1 cellular context compared by ENCODE assay signal in genomic region chr16:72947379-72948237, GRCh38.
A peak's percentile ranks its signal among the peaks of the same experiment; 100 is the strongest.
TF ChIP-seq lines count a peak whose summit lies in the region.

No MANE protein-coding gene starts in this region.

TF ChIP-seq in HepG2, 621 proteins besides CTCF, POLR2A, EP300 and RAD21 (continued from another document and continues in another):
- TF ChIP-seq HCFC1 (IDR thresholded peaks at IDR 0.05; ENCODE audit: low read depth, low read length) (no peak), ZSCAN30 (CRISPR knock-in tag; IDR thresholded peaks at IDR 0.05) (no peak), TIGD3 (CRISPR knock-in tag; IDR thresholded peaks at IDR 0.05; ENCODE audit: borderline replicate concordance) (no peak), ZNF703 (CRISPR knock-in tag; IDR thresholded peaks at IDR 0.05; ENCODE audit: borderline replicate concordance) (no peak), ZNF800 (CRISPR knock-in tag; IDR thresholded peaks at IDR 0.05) (0 out of 2 replicates have a peak, but pooled peaks have one; percentile 75), ATF7 (IDR thresholded peaks at IDR 0.05) (no peak), ATF7 (CRISPR knock-in tag; IDR thresholded peaks at IDR 0.05) (peak; percentile 88), TEF (CRISPR knock-in tag; IDR thresholded peaks at IDR 0.05) (no peak), SYNCRIP (IDR thresholded peaks at IDR 0.05; ENCODE audit: insufficient read depth, low read depth, low read length) (no peak), ZNF335 (CRISPR knock-in tag; IDR thresholded peaks at IDR 0.05) (0 out of 2 replicates have a peak, but pooled peaks have one; percentile 39), CBFB (CRISPR knock-in tag; IDR thresholded peaks at IDR 0.05) (peak; percentile 76; the same call in 1 of the 2 replicates), MED13 (CRISPR knock-in tag; IDR thresholded peaks at IDR 0.05) (no peak; the same call in 1 of the 2 replicates), IKZF1 (IDR thresholded peaks at IDR 0.05) (no peak), MIER3 (CRISPR knock-in tag; IDR thresholded peaks at IDR 0.05; ENCODE audit: borderline replicate concordance) (no peak; the same call in 1 of the 2 replicates), HNRNPH1 (optimal IDR thresholded peaks at IDR 0.05; ENCODE audit: low read depth, low read length) (no peak), KLF6 (CRISPR knock-in tag; IDR thresholded peaks at IDR 0.05) (no peak), ATF1 (CRISPR knock-in tag; IDR thresholded peaks at IDR 0.05) (no peak), BCL6 (CRISPR knock-in tag; IDR thresholded peaks at IDR 0.05) (peak; percentile 78), ZNF558 (CRISPR knock-in tag; IDR thresholded peaks at IDR 0.05; ENCODE audit: borderline replicate concordance) (no peak), ZNF7 (CRISPR knock-in tag; IDR thresholded peaks at IDR 0.05) (peak; percentile 30; the same call in 1 of the 2 replicates), ATRX (CRISPR knock-in tag; IDR thresholded peaks at IDR 0.05; ENCODE audit: borderline replicate concordance) (no peak), NFRKB (IDR thresholded peaks at IDR 0.05) (no peak), SNAPC2 (CRISPR knock-in tag; IDR thresholded peaks at IDR 0.05) (no peak), GABPA (IDR thresholded peaks at IDR 0.05; ENCODE audit: low read depth, low read length) (no peak), GABPA (CRISPR knock-in tag; IDR thresholded peaks at IDR 0.05; ENCODE audit: low read depth) (no peak), ONECUT2 (CRISPR knock-in tag; IDR thresholded peaks at IDR 0.05) (no peak), ZFP62 (CRISPR knock-in tag; IDR thresholded peaks at IDR 0.05) (no peak), HMG20A (CRISPR knock-in tag; IDR thresholded peaks at IDR 0.05; ENCODE audit: borderline replicate concordance) (no peak), ZNF724P (CRISPR knock-in tag; IDR thresholded peaks at IDR 0.05; ENCODE audit: borderline replicate concordance) (no peak), ZNF256 (CRISPR knock-in tag; conservative IDR thresholded peaks at IDR 0.05) (no peak), KLF15 (CRISPR knock-in tag; IDR thresholded peaks at IDR 0.05; ENCODE audit: borderline replicate concordance) (no peak), NCOA1 (CRISPR knock-in tag; IDR thresholded peaks at IDR 0.05) (no peak), ATF4 (CRISPR knock-in tag; IDR thresholded peaks at IDR 0.05) (no peak), ETS1 (CRISPR knock-in tag; IDR thresholded peaks at IDR 0.05) (no peak), ZNF460 (CRISPR knock-in tag; IDR thresholded peaks at IDR 0.05; ENCODE audit: borderline replicate concordance) (no peak), ZNF205 (CRISPR knock-in tag; IDR thresholded peaks at IDR 0.05) (0 out of 2 replicates have a peak, but pooled peaks have one; percentile 50), ZNF678 (CRISPR knock-in tag; IDR thresholded peaks at IDR 0.05) (no peak), ZGPAT (CRISPR knock-in tag; IDR thresholded peaks at IDR 0.05) (peak; percentile 77), PCBP1 (IDR thresholded peaks at IDR 0.05; ENCODE audit: borderline replicate concordance, low read depth, low read length) (no peak), THRA (CRISPR knock-in tag; IDR thresholded peaks at IDR 0.05; ENCODE audit: borderline replicate concordance) (peak; percentile 64; the same call in 1 of the 2 replicates), ZNF414 (CRISPR knock-in tag; IDR thresholded peaks at IDR 0.05) (peak; percentile 87; the same call in 1 of the 2 replicates), SRSF4 (IDR thresholded peaks at IDR 0.05; ENCODE audit: low read depth, low read length, poor library complexity, severe bottlenecking) (no peak), HINFP (CRISPR knock-in tag; IDR thresholded peaks at IDR 0.05; ENCODE audit: low read depth) (peak; percentile 52; the same call in 1 of the 2 replicates), ZFY (CRISPR knock-in tag; IDR thresholded peaks at IDR 0.05) (no peak; the same call in 1 of the 2 replicates), POLR2AphosphoS2 (IDR thresholded peaks at IDR 0.05; ENCODE audit: low read depth, low read length) (no peak), ZNF691 (CRISPR knock-in tag; IDR thresholded peaks at IDR 0.05; ENCODE audit: borderline replicate concordance, low read depth) (peak; percentile 95), MZF1 (CRISPR knock-in tag; IDR thresholded peaks at IDR 0.05; ENCODE audit: borderline replicate concordance) (no peak), PBX3 (CRISPR knock-in tag; IDR thresholded peaks at IDR 0.05; ENCODE audit: borderline replicate concordance) (no peak), AGO2 (optimal IDR thresholded peaks at IDR 0.05; ENCODE audit: low read depth, low read length) (no peak), ZNF597 (CRISPR knock-in tag; IDR thresholded peaks at IDR 0.05) (no peak), SMYD3 (CRISPR knock-in tag; IDR thresholded peaks at IDR 0.05) (no peak), ZFP41 (CRISPR knock-in tag; IDR thresholded peaks at IDR 0.05; ENCODE audit: borderline replicate concordance) (no peak), PBX2 (CRISPR knock-in tag; IDR thresholded peaks at IDR 0.05) (no peak), STAT5B (CRISPR knock-in tag; IDR thresholded peaks at IDR 0.05) (no peak), XRCC5 (optimal IDR thresholded peaks at IDR 0.05; ENCODE audit: low read length) (peak; percentile 85), ZNF766 (CRISPR knock-in tag; IDR thresholded peaks at IDR 0.05; ENCODE audit: borderline replicate concordance) (no peak), PAX8 (CRISPR knock-in tag; IDR thresholded peaks at IDR 0.05; ENCODE audit: borderline replicate concordance) (no peak)
